Comparison of ENCODE assay signal across 16 cellular contexts in the genomic region with DNA sequence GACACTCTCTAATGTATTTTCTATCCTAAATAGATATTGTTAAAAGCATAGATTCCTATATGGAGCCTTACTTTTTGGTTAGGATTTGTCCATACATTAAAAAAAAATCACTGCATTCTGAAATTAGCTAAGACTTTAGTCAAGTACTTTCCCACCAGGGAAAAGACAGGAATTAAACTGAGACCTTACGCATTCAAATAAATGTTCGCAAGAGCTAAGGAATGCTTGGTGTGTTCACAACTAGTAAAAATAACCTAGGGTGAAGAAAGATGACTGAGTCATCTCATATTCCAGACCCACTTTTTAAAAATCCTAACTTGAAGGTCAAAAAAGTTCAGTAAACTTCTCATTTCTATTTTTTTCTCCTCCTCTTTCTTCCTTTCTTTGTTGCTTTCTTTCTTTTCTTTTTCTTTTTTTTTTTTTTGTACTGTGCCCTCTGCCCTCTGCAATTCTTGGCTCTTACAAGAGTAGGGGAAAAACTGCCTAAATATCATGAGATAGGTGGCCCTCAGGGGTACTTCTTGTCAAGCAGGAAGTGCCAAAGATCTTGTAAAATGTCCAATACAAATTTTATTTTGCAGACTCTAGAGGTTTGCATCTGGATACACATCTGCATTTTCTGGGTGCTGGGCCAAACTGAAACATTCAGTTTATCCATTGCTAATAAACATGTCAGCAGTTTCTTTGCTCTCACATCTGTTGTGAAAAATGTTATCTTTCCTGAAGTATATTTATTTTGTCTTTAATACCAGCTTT.
DNase-seq lines count a peak whose midpoint lies in the region; ATAC-seq and TF ChIP-seq lines count a peak whose summit lies in the region.
"Had no signal": no experiment of that assay in that cellular context is flagged by ENCODE, and none has a peak within 500 bp of the region (broad histone marks: within the 10 kb centered on the region; RNA-seq: fewer than 3 reads in every experiment).

No MANE protein-coding gene starts in this region.

- intact Hi-C loops in dorsolateral prefrontal cortex (cut with DNase I): no loop called here

- CTCF ChIA-PET in SK-N-SH (lab: Yijun Ruan, JAX): interaction anchor here (0.6 to 1.0 kb wide), 3 partner anchors 15 to 71 kb away, joined by 3 read pairs; no protein-coding TSS in a partner anchor

- H3K9me2 ChIP-seq in SK-N-SH: no peaks in the 10 kb centered on the region

- WGBS in SK-N-SH (ENCODE audit: low lambda C conversion rate): 62% methylated on average over 2 of the region's 2 CpGs

- peak in 1 of 2 experiments; percentile 10; a peak in 1 of 4 replicates for TF ChIP-seq EP300 in SK-N-SH (IDR thresholded peaks at IDR 0.05; ENCODE audit: borderline replicate concordance in 1 of 2, low read depth in 1 of 2, low read length in 1 of 2)

- peak overlapping the region; percentile 50 for H2AFZ ChIP-seq in SK-N-SH (ENCODE audit: low read depth)

- no peak for ATAC-seq in GM19463 (IDR thresholded peaks at IDR 0.05; ENCODE audit: unreplicated experiment)
- no peak for ATAC-seq in HG02588 (IDR thresholded peaks at IDR 0.05; ENCODE audit: unreplicated experiment)
- ATAC-seq: activated naive CD8-positive, alpha-beta T cell treated with anti-CD3 and anti-CD28 coated beads, Interleukin-2, amount 50 U/mL, for 24 hours; HCT116; stimulated activated naive CD8-positive, alpha-beta T cell treated with anti-CD3 and anti-CD28 coated beads, Interleukin-15, Interleukin-2, amounts not matched to agents 100 U/mL and 50 U/mL, for 24 hours had no signal

- TF ChIP-seq CTCF in AG09309 (IDR thresholded peaks at IDR 0.05; ENCODE audit: control insufficient read depth, insufficient read depth, low read depth, low read length, missing control alignments): no peak
- no peak for TF ChIP-seq CTCF in SK-N-SH (IDR thresholded peaks at IDR 0.05)
- no peak for TF ChIP-seq CTCF in fibroblast of the aortic adventitia (IDR thresholded peaks at IDR 0.05; ENCODE audit: insufficient read depth, low read length)
- TF ChIP-seq CTCF in retinal pigment epithelial cell (conservative IDR thresholded peaks at IDR 0.05; ENCODE audit: low read depth, low read length): no peak
- TF ChIP-seq CTCF in dorsolateral prefrontal cortex (IDR thresholded peaks at IDR 0.05 in 54 of 56, conservative IDR thresholded peaks at IDR 0.05 in 2 of 56; ENCODE audit: low read depth in 1 of 56, partially characterized antibody in 56 of 56): no peak

- H3K4me1 ChIP-seq in SK-N-SH (ENCODE audit: control insufficient read depth in 1 of 2, insufficient read depth in 2 of 2, low read depth in 1 of 2, low read length in 1 of 2): peaks cover 0 to 7% of the 10 kb centered on the region in 2 experiments; a peak in 2 of 4 replicates

- no peaks in the 10 kb centered on the region for H3K79me2 ChIP-seq in SK-N-SH (ENCODE audit: insufficient read depth)

- H3K27me3 ChIP-seq in SK-N-SH (ENCODE audit: insufficient read depth) (no peaks in the 10 kb centered on the region), dorsolateral prefrontal cortex (no peaks in the 10 kb centered on the region)

- H3K4me3 ChIP-seq in AG09309 (ENCODE audit: control insufficient read depth, low read depth, low read length): no peak overlapping the region
- no peak overlapping the region for H3K4me3 ChIP-seq in SK-N-SH (ENCODE audit: low read depth in 2 of 2, low read length in 1 of 2)
- no peak overlapping the region for H3K4me3 ChIP-seq in fibroblast of the aortic adventitia (ENCODE audit: low read depth, low read length)
- H3K4me3 ChIP-seq in retinal pigment epithelial cell (ENCODE audit: low read length): no peak overlapping the region
- H3K4me3 ChIP-seq in dorsolateral prefrontal cortex: no peak overlapping the region

- H3K9me3 ChIP-seq in SK-N-SH: no peaks in the 10 kb centered on the region

- H3K36me3 ChIP-seq in SK-N-SH (replicated peaks in 1 of 2; ENCODE audit: control insufficient read depth in 1 of 2, insufficient read depth in 2 of 2, low read length in 1 of 2): no peaks in the 10 kb centered on the region

- peaks cover 6% of the 10 kb centered on the region for H3F3A ChIP-seq in SK-N-SH (replicated peaks; ENCODE audit: insufficient read depth)

- peak overlapping the region; percentile 8 to 75; a peak in 3 of 4 replicates for H3K27ac ChIP-seq in SK-N-SH (ENCODE audit: low read depth in 2 of 2, low read length in 1 of 2)
- H3K27ac ChIP-seq in dorsolateral prefrontal cortex: no peak overlapping the region

- TF ChIP-seq RAD21 in SK-N-SH (IDR thresholded peaks at IDR 0.05; ENCODE audit: low read length): no peak

- no peak overlapping the region for H3K4me2 ChIP-seq in SK-N-SH

- H3K9ac ChIP-seq in SK-N-SH: peak overlapping the region; percentile 11; the same call in 1 of the 2 replicates

- peak; percentile 92 for DNase-seq in AG09309 (ENCODE audit: low read depth)
- no peak for DNase-seq in SK-N-SH
- peak; percentile 95 for DNase-seq in fibroblast of the aortic adventitia (ENCODE audit: low read depth)
- DNase-seq in retinal pigment epithelial cell (ENCODE audit: low read depth): peak; percentile 60
- DNase-seq in dorsolateral prefrontal cortex: no peak
- no peak for DNase-seq in NCI-H1092 (lab: John Stamatoyannopoulos, UW)
- DNase-seq: activated naive CD8-positive, alpha-beta T cell treated with anti-CD3 and anti-CD28 coated beads, Interleukin-2, amount 50 U/mL, for 24 hours; endodermal cell; KBM-7; NCI-H2171; stimulated activated CD4-positive, alpha-beta T cell treated with anti-CD3 and anti-CD28 coated beads, Interleukin-2, amount 100 ng/mL, for 24 hours; stimulated activated naive CD8-positive, alpha-beta T cell treated with anti-CD3 and anti-CD28 coated beads, Interleukin-15, Interleukin-2, amounts not matched to agents 100 U/mL and 50 U/mL, for 24 hours; T-helper 9 cell had no signal

- H4K20me1 ChIP-seq in SK-N-SH (ENCODE audit: insufficient read depth): no peaks in the 10 kb centered on the region

- POLR2A ChIA-PET in SK-N-SH (lab: Yijun Ruan, JAX): no interaction called here

TF ChIP-seq in SK-N-SH, 30 proteins besides CTCF, POLR2A, EP300 and RAD21:
- TF ChIP-seq TCF12 (IDR thresholded peaks at IDR 0.05): 0 out of 2 replicates have a peak, but pooled peaks have one; percentile 11
- 0 out of 2 replicates have a peak, but pooled peaks have one; percentile 14 for TF ChIP-seq JUND (IDR thresholded peaks at IDR 0.05)
- no peak for TF ChIP-seq RCOR1 (IDR thresholded peaks at IDR 0.05; ENCODE audit: low read length)
- no peak for TF ChIP-seq ZBTB33 (IDR thresholded peaks at IDR 0.05; ENCODE audit: borderline replicate concordance, low read depth)
- no peak for TF ChIP-seq FOXJ3 (CRISPR knock-in tag; IDR thresholded peaks at IDR 0.05)
- TF ChIP-seq FOSL2 (IDR thresholded peaks at IDR 0.05; ENCODE audit: borderline replicate concordance, low read depth): no peak
TF ChIP-seq in SK-N-SH: peak in this region for 2.

Comparison
In these comparisons a context has a peak if more than half of its experiments do, and no peak if none do; other contexts are left out.
1. DNase-seq: peak in AG09309 (single experiment), fibroblast of the aortic adventitia (single experiment) and retinal pigment epithelial cell (single experiment); none in SK-N-SH (single experiment), dorsolateral prefrontal cortex (0 of 10) and NCI-H1092 (single experiment).
2. H3K27ac ChIP-seq: peak in SK-N-SH (2 of 2); none in dorsolateral prefrontal cortex (0 of 59).